Comparison of ENCODE assay signal across 30 cellular contexts in the genomic region with DNA sequence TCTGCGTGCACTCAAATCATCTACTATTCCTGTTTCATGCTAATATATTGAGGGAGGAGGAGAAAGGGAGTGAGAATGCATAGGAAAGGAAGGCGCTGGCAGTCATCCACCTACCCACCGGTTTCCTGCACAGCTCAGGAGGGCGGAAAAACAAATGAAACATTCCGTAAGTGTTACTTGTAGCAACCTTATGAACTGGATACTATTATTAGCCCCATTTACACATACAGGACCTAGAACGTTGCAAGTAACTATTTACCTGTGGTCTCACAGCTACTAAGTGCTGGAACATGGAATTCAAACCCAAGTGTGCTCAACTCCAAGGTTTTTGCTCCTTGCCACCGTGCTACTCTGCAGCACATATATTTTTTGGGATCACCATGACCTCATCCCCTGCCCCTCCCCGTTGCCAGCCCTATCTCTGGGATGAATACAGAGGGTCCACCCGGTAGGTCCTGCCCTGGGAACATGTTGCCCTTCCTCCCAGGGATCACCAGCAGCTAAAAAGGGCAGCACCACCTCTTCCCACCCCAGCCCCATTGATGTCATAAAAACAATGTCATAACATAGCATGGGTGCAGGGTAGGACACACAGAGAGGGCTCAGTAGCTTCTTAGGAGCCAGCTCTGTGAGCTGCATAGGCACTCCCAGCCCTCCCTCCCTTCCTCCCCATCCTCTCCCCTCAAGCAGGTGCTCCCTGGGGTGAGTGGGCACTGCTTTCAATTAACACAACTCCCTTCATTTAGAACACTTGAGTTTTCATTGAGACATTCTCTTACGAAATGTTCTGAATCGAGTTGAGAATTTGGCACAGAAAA. TPM values are rescaled to one million over a fixed set of nuclear protein-coding genes. Genes with fewer than 3 reads are reported as not detected.
DNase-seq lines count a peak whose midpoint lies in the region; ATAC-seq and TF ChIP-seq lines count a peak whose summit lies in the region.
"Had no signal": no experiment of that assay in that cellular context is flagged by ENCODE, and none has a peak within 500 bp of the region (broad histone marks: within the 10 kb centered on the region; RNA-seq: fewer than 3 reads in every experiment).

No MANE protein-coding gene starts in this region.

- H3K9me3 Mint-ChIP-seq in mesothelial cell of epicardium: no peaks in the 10 kb centered on the region
- H3K9me3 Mint-ChIP-seq: activated CD4-positive, alpha-beta memory T cell treated with anti-CD3 and anti-CD28 coated beads for 36 hours; activated naive CD4-positive, alpha-beta T cell treated with anti-CD3 and anti-CD28 coated beads for 36 hours; CD4-positive, alpha-beta T cell had no signal

- no peak overlapping the region for H3K56ac ChIP-seq in mesendoderm (ENCODE audit: low read length)

- no peak overlapping the region for H2BK15ac ChIP-seq in mesendoderm (replicated peaks; ENCODE audit: low read depth)

- H3K4me1 Mint-ChIP-seq in mesothelial cell of epicardium: peaks cover 40% of the 10 kb centered on the region

- ATAC-seq in Right ventricle myocardium inferior (peak; percentile 36), lower lobe of right lung (no peak), HG02588 (IDR thresholded peaks at IDR 0.05; ENCODE audit: unreplicated experiment) (no peak)
- no peak for ATAC-seq in stimulated activated naive CD8-positive, alpha-beta T cell treated with anti-CD3 and anti-CD28 coated beads, Interleukin-15, Interleukin-2, amounts not matched to agents 100 U/mL and 50 U/mL, for 24 hours
- ATAC-seq: activated CD4-positive, CD25-positive, alpha-beta regulatory T cell treated with anti-CD3 and anti-CD28 coated beads, Interleukin-2, amount 50 U/mL, for 24 hours; K562; left ventricle myocardium superior; naive thymus-derived CD8-positive, alpha-beta T cell; PC-3 had no signal

- no peak overlapping the region for H2AK5ac ChIP-seq in mesendoderm (ENCODE audit: low read length)

- H3K79me1 ChIP-seq in mesendoderm (ENCODE audit: low read length): no peaks in the 10 kb centered on the region

- H3K4me3 ChIP-seq in right atrium auricular region (no peak overlapping the region), lower lobe of right lung (no peak overlapping the region), mesendoderm (ENCODE audit: low read length) (no peak overlapping the region)
- H3K4me3 ChIP-seq: A549, K562, MG63, upper lobe of right lung had no signal

- H3K36me3 ChIP-seq in right atrium auricular region: no peaks in the 10 kb centered on the region
- H3K36me3 ChIP-seq in lower lobe of right lung: no peaks in the 10 kb centered on the region
- no peaks in the 10 kb centered on the region for H3K36me3 ChIP-seq in mesendoderm (ENCODE audit: control insufficient read depth, insufficient read depth, low read length)
- H3K36me3 ChIP-seq: brain microvascular endothelial cell, MG63, upper lobe of right lung had no signal

- no peak overlapping the region for H2BK5ac ChIP-seq in mesendoderm (ENCODE audit: low read length)

- no peaks in the 10 kb centered on the region for H3K4me1 ChIP-seq in right atrium auricular region
- H3K4me1 ChIP-seq in lower lobe of right lung: no peaks in the 10 kb centered on the region
- H3K4me1 ChIP-seq in mesendoderm (ENCODE audit: control insufficient read depth, low read depth, low read length): no peaks in the 10 kb centered on the region
- H3K4me1 ChIP-seq: A549, upper lobe of right lung had no signal

- no peak overlapping the region for H3K4ac ChIP-seq in mesendoderm (ENCODE audit: low read depth, low read length)

- no peak overlapping the region for H3K23ac ChIP-seq in mesendoderm (ENCODE audit: low read length)

- WGBS in mesendoderm (ENCODE audit: extremely low coverage, insufficient coverage, low lambda C conversion rate): no CpG with 5 or more reads among the region's 11 CpGs

- no peaks in the 10 kb centered on the region for H3K79me2 ChIP-seq in mesendoderm (ENCODE audit: control insufficient read depth, insufficient read depth, low read length)

- DNase-seq in Right ventricle myocardium inferior (ENCODE audit: missing footprints) (no peak), right atrium auricular region (ENCODE audit: low spot score) (no peak), dermis blood vessel endothelial cell (peak; percentile 26), mesothelial cell of epicardium (ENCODE audit: low spot score in 2 of 2, unreplicated experiment in 2 of 2) (no peak), lower lobe of right lung (no peak), mesendoderm (no peak)
- DNase-seq in stimulated activated naive CD8-positive, alpha-beta T cell treated with anti-CD3 and anti-CD28 coated beads, Interleukin-15, Interleukin-2, amounts not matched to agents 100 U/mL and 50 U/mL, for 24 hours: no peak
- DNase-seq: activated CD4-positive, alpha-beta memory T cell treated with anti-CD3 and anti-CD28 coated beads for 36 hours; activated naive CD4-positive, alpha-beta T cell treated with anti-CD3 and anti-CD28 coated beads for 36 hours; brain microvascular endothelial cell; CD4-positive, alpha-beta T cell; DND-41; effector CD4-positive, alpha-beta T cell; HCEC 1CT; left ventricle myocardium superior; MG63; naive thymus-derived CD8-positive, alpha-beta T cell; NCI-H2029; NCI-H226; NCI-H69; PC-3; Right ventricle myocardium superior; small intestine; stimulated activated naive CD4-positive, alpha-beta T cell; T-helper 2 cell; upper lobe of right lung had no signal

- no peak overlapping the region for H4K5ac ChIP-seq in mesendoderm (ENCODE audit: low read length)

- no peak overlapping the region for H3K9ac ChIP-seq in mesendoderm (ENCODE audit: low read length)

- H3K9me3 ChIP-seq in right atrium auricular region: no peaks in the 10 kb centered on the region
- H3K9me3 ChIP-seq in lower lobe of right lung: no peaks in the 10 kb centered on the region
- H3K9me3 ChIP-seq: A549, MG63, upper lobe of right lung had no signal

- no peaks in the 10 kb centered on the region for H3K27me3 Mint-ChIP-seq in mesothelial cell of epicardium (ENCODE audit: low read depth)
- H3K27me3 Mint-ChIP-seq: CD4-positive, alpha-beta T cell had no signal

- H4K8ac ChIP-seq in mesendoderm (ENCODE audit: low read depth, low read length): no peak overlapping the region

- H3K4me3 Mint-ChIP-seq in mesothelial cell of epicardium: no peak overlapping the region
- H3K4me3 Mint-ChIP-seq: activated CD4-positive, alpha-beta memory T cell treated with anti-CD3 and anti-CD28 coated beads for 36 hours; activated naive CD4-positive, alpha-beta T cell treated with anti-CD3 and anti-CD28 coated beads for 36 hours; CD4-positive, alpha-beta T cell; naive thymus-derived CD8-positive, alpha-beta T cell had no signal

- H3K27ac Mint-ChIP-seq in mesothelial cell of epicardium: peak overlapping the region; percentile 52
- H3K27ac Mint-ChIP-seq: activated CD4-positive, alpha-beta memory T cell treated with anti-CD3 and anti-CD28 coated beads for 36 hours; activated naive CD4-positive, alpha-beta T cell treated with anti-CD3 and anti-CD28 coated beads for 36 hours; CD4-positive, alpha-beta T cell; naive thymus-derived CD8-positive, alpha-beta T cell had no signal

- H3K27ac ChIP-seq in right atrium auricular region: no peak overlapping the region
- H3K27ac ChIP-seq in lower lobe of right lung: no peak overlapping the region
- no peak overlapping the region for H3K27ac ChIP-seq in mesendoderm (ENCODE audit: low read depth, low read length)
- H3K27ac ChIP-seq: A549, brain microvascular endothelial cell, upper lobe of right lung had no signal

- H3K4me2 ChIP-seq in mesendoderm (ENCODE audit: low read length): no peak overlapping the region
- H3K4me2 ChIP-seq: A549 had no signal

- no peaks in the 10 kb centered on the region for H3K36me3 Mint-ChIP-seq in mesothelial cell of epicardium
- H3K36me3 Mint-ChIP-seq: activated CD4-positive, alpha-beta memory T cell treated with anti-CD3 and anti-CD28 coated beads for 36 hours; naive thymus-derived CD8-positive, alpha-beta T cell had no signal

- TF ChIP-seq CTCF in right atrium auricular region (IDR thresholded peaks at IDR 0.05) (no peak), mesothelial cell of epicardium (IDR thresholded peaks at IDR 0.05; ENCODE audit: unreplicated experiment) (no peak), lower lobe of right lung (IDR thresholded peaks at IDR 0.05) (no peak)

- H2BK120ac ChIP-seq in mesendoderm (ENCODE audit: low read depth, low read length): no peak overlapping the region

- intact Hi-C loops in Right ventricle myocardium inferior (cut with DNase I): no loop called here
- intact Hi-C loops in lower lobe of right lung (cut with DNase I): no loop called here

- H3K27me3 ChIP-seq in right atrium auricular region: no peaks in the 10 kb centered on the region
- H3K27me3 ChIP-seq in lower lobe of right lung (ENCODE audit: low read depth): no peaks in the 10 kb centered on the region
- no peaks in the 10 kb centered on the region for H3K27me3 ChIP-seq in mesendoderm (ENCODE audit: insufficient read depth, low read length, poor library complexity)
- H3K27me3 ChIP-seq: brain microvascular endothelial cell, MG63, upper lobe of right lung had no signal

- no peak overlapping the region for H3K18ac ChIP-seq in mesendoderm (ENCODE audit: low read length)

RNA-seq across cellular contexts. Expression of a gene that starts 16.9 kb away (rescaled TPM):
- 7.3 TPM for total RNA-seq in Right ventricle myocardium inferior
- 10 to 100 TPM in 1 of 2 donors, 1 to 10 TPM in 1; 9.1 to 18.7 TPM for total RNA-seq in right atrium auricular region
- total RNA-seq in dermis blood vessel endothelial cell: 36.4 and 51.3 TPM in 2 replicates
- 38.7 to 42.4 TPM (median 40.8 TPM) in 3 replicates for total RNA-seq in mesothelial cell of epicardium
- total RNA-seq in lower lobe of right lung: 9.8 TPM
- polyA plus RNA-seq in mesendoderm (2013, experiment 1 of 2): 1.3 TPM
- 1.6 TPM for polyA plus RNA-seq in mesendoderm (2013, experiment 2 of 2)
- total RNA-seq: activated CD4-positive, alpha-beta memory T cell treated with anti-CD3 and anti-CD28 coated beads for 36 hours; activated naive CD4-positive, alpha-beta T cell treated with anti-CD3 and anti-CD28 coated beads for 36 hours; CD4-positive, alpha-beta T cell; naive thymus-derived CD8-positive, alpha-beta T cell; PC-3 had no signal
- polyA plus RNA-seq: K562; naive thymus-derived CD8-positive, alpha-beta T cell had no signal
